Comparison of ENCODE assay signal across 8 cellular contexts in genomic region chr17:34146440-34147043, GRCh38.
DNase-seq lines count a peak whose midpoint lies in the region; ATAC-seq and TF ChIP-seq lines count a peak whose summit lies in the region.

No MANE protein-coding gene starts in this region.

- H3K9me3 ChIP-seq in PC-3 (ENCODE audit: low read length), result no peaks in the 10 kb centered on the region

- peak; percentile 3 to 34 for DNase-seq in AML-193 (lab: John Stamatoyannopoulos, UW)
- DNase-seq in H4 (ENCODE audit: low spot score), result peak; percentile 8
- peak; percentile 30 for DNase-seq in PC-3
- peak; percentile 5 for DNase-seq in activated gamma-delta T cell treated with anti-CD3 and anti-CD28 coated beads, Interleukin-2, amount 50 U/mL, for 16 hours (ENCODE audit: low read depth)
- DNase-seq in iris pigment epithelial cell (ENCODE audit: low read depth), result peak; percentile 3
- DNase-seq in stimulated activated CD4-positive, alpha-beta T cell treated with anti-CD3 and anti-CD28 coated beads, TNF-alpha, amount 100 ng/mL, for 48 hours (ENCODE audit: low read depth in 3 of 3), result peak; percentile 12 to 43 (median 36)
- DNase-seq in HCEC 1CT, result no peak

- POLR2A ChIA-PET in PC-3 (lab: Charles Lee; ENCODE audit: unreplicated experiment), result no interaction called here

- no peaks in the 10 kb centered on the region for H3K79me2 ChIP-seq in PC-3 (ENCODE audit: low read length)

- no peaks in the 10 kb centered on the region for H3K27me3 ChIP-seq in PC-3 (ENCODE audit: low read length)

- no peak overlapping the region for H2AFZ ChIP-seq in PC-3 (ENCODE audit: low read length)

- H3K36me3 ChIP-seq in PC-3 (ENCODE audit: low read depth, low read length), result no peaks in the 10 kb centered on the region

- H3K4me2 ChIP-seq in PC-3 (ENCODE audit: low read length), result no peak overlapping the region

- intact Hi-C loops in PC-3 (cut with micrococcal nuclease), result loop anchor here (5.0 kb wide), 1 partner anchor 369 kb away; no protein-coding TSS in a partner anchor

- no peak overlapping the region for H3K9ac ChIP-seq in PC-3 (ENCODE audit: low read length)

- CTCF ChIA-PET in PC-3 (lab: Charles Lee), result interaction anchor here (0.6 kb wide), 1 partner anchor 17 kb away, joined by 3 read pairs; no protein-coding TSS in a partner anchor

- no peaks in the 10 kb centered on the region for H4K20me1 ChIP-seq in PC-3 (ENCODE audit: low read length)

- no peaks in the 10 kb centered on the region for H3K9me2 ChIP-seq in PC-3 (replicated peaks; ENCODE audit: low read length)

- no peak; the same call in 1 of the 2 replicates for ATAC-seq in PC-3
- ATAC-seq in GM21423 (IDR thresholded peaks at IDR 0.05; ENCODE audit: unreplicated experiment), result no peak

- TF ChIP-seq CTCF in PC-3 (conservative IDR thresholded peaks at IDR 0.05; ENCODE audit: low read depth, low read length), result peak; percentile 45

- no peaks in the 10 kb centered on the region for H3K4me1 ChIP-seq in PC-3 (ENCODE audit: insufficient read depth, low read length)

- no peak overlapping the region for H3K4me3 ChIP-seq in PC-3 (ENCODE audit: low read length)

- H3K27ac ChIP-seq in PC-3 (ENCODE audit: low read length), result no peak overlapping the region

- H3F3A ChIP-seq in PC-3 (ENCODE audit: low read length, unreplicated experiment), result no peaks in the 10 kb centered on the region

- BruUV-seq in PC-3 (replicated peaks; lab: Mats Ljungman, UMichigan), result no TSS peak
